ENCODE assay signal across 15 cellular contexts in genomic region chr17:21382560-21383495, GRCh38. TPM values are rescaled to one million over a fixed set of nuclear protein-coding genes. Genes with fewer than 3 reads are reported as not detected.
"Had no signal": no experiment of that assay in that cellular context is flagged by ENCODE, and none has a peak within 500 bp of the region (broad histone marks: within the 10 kb centered on the region; RNA-seq: fewer than 3 reads in every experiment).

No MANE protein-coding gene starts in this region.

- H3K36me3 ChIP-seq: left ventricle myocardium inferior, tibial artery, uterus had no signal

- H3K9ac ChIP-seq: parathyroid adenoma had no signal

- H3K27ac ChIP-seq: coronary artery, left ventricle myocardium inferior, parathyroid adenoma, tibial artery, uterus had no signal

- H3K9me3 ChIP-seq: left ventricle myocardium inferior, tibial artery, uterus had no signal

- H3K4me3 ChIP-seq: coronary artery, left ventricle myocardium inferior, tibial artery, uterus had no signal

- DNase-seq: activated CD4-positive, alpha-beta T cell treated with anti-CD3 and anti-CD28 coated beads, Interleukin-2, amount 50 U/mL, for 1 hour; activated CD4-positive, CD25-positive, alpha-beta regulatory T cell; activated CD8-positive, alpha-beta memory T cell treated with anti-CD3 and anti-CD28 coated beads for 24 hours; activated naive CD8-positive, alpha-beta T cell treated with anti-CD3 and anti-CD28 coated beads for 36 hours; amygdala; left ventricle myocardium inferior; naive B cell; stimulated activated CD4-positive, alpha-beta T cell treated with anti-CD3 and anti-CD28 coated beads, Interleukin-12 subunit alpha, Interleukin-12 subunit beta, amount 100 ng/mL, for 4 hours; stimulated activated CD4-positive, alpha-beta T cell treated with anti-CD3 and anti-CD28 coated beads, Interleukin-2, amount 100 ng/mL, for 24 hours; tibial artery; uterus had no signal

- ATAC-seq: esophagus mucosa had no signal

RNA-seq across cellular contexts. Expression of gene KCNJ12, which starts 6.7 kb away (rescaled TPM):
- total RNA-seq: activated naive CD8-positive, alpha-beta T cell treated with anti-CD3 and anti-CD28 coated beads for 36 hours; activated T-helper 1 cell treated with anti-CD3 and anti-CD28 coated beads, Interleukin-12 subunit alpha, Interleukin-12 subunit beta, Interleukin-2, Interleukin-4 antibody, amounts not matched to agents 30 ng/mL and 10 ng/mL and 1 ng/mL, durations not matched to agents 14 hours and 24 hours and 36 hours; esophagus mucosa had no signal
